ENCODE assay signal across 8 cellular contexts in the genomic region with DNA sequence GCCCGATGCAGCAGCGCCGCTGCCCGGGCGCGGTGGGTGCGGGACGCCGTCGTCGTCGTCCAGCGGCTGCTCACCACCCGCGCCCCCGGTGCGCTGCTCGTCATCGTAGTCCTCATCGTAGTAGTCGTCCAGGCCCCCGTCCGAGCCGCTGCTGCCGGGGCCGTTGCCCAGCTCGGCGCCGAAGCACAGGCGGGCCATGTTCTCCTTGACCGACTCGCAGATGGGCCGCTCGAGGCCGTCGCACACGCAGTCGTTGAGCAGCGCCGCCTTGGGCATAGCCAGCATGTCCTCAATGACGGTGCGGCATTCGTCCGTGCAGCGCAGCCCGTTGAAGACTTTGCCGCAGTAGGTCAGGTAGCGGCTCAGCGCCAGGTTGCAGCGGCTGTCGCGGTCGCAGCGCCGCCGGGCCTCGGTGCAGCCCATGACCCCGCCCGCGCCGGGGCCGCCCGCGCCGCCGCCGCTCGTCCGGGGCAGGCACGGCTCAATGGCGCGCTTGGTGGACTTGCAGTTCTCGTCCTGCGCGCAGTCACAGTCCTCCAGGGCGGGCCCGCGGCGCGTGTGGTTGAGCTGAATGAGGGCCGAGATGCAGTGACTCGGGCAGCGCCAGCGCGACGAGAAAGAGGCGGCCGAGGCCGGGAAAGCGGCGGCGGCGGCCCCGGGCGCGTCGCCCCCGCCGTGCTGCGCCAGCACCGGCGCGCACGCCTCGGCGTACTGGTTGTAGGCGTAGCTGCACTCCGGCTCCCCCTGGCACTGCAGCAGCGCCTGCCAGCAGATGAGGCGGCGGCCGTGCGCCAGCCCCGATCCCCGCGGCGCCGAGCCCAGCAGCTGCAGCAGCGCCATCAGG. TPM values are rescaled to one million over a fixed set of nuclear protein-coding genes. Genes with fewer than 3 reads are reported as not detected.
DNase-seq lines count a peak whose midpoint lies in the region; ATAC-seq and TF ChIP-seq lines count a peak whose summit lies in the region.

No MANE protein-coding gene starts in this region.

- H3K27me3 ChIP-seq in Loucy (ENCODE audit: insufficient read depth, low read length, poor library complexity, severe bottlenecking) = no peaks in the 10 kb centered on the region
- H3K27me3 ChIP-seq in colonic mucosa = peaks cover 42% of the 10 kb centered on the region

- no peaks in the 10 kb centered on the region for H3K4me1 ChIP-seq in Loucy (ENCODE audit: insufficient read depth, low read length, poor library complexity, severe bottlenecking)
- peaks cover 5% of the 10 kb centered on the region for H3K4me1 ChIP-seq in colonic mucosa

- peak; percentile 80 for DNase-seq in D341Med (ENCODE audit: low spot score)
- DNase-seq in activated CD4-positive, alpha-beta T cell treated with anti-CD3 and anti-CD28 coated beads for 4 hours = peak; percentile 59 to 70
- DNase-seq in colonic mucosa = peak; percentile 35
- DNase-seq in left colon = peak; percentile 44 to 64
- DNase-seq in stimulated activated CD4-positive, alpha-beta T cell treated with anti-CD3 and anti-CD28 coated beads, Interleukin-2, amount 100 ng/mL, for 24 hours = peak; percentile 65 to 68
- DNase-seq in NK-92 treated with Interleukin-12 subunit alpha and Interleukin-12 subunit beta, amount 100 ng/mL, for 24 hours (lab: John Stamatoyannopoulos, UW) = no peak

- H3K4me3 ChIP-seq in Loucy (ENCODE audit: low read length, poor library complexity, severe bottlenecking) (peak overlapping the region; percentile 87), colonic mucosa (peak overlapping the region; percentile 83)

- H3K36me3 ChIP-seq in Loucy (ENCODE audit: insufficient read depth, low read length) (no peaks in the 10 kb centered on the region), colonic mucosa (no peaks in the 10 kb centered on the region)

- H2AFZ ChIP-seq in Loucy (ENCODE audit: low read length) = peak overlapping the region; percentile 80; the same call in 1 of the 2 replicates

- ATAC-seq in GM21737 (IDR thresholded peaks at IDR 0.05; ENCODE audit: unreplicated experiment) (peak; percentile 38), left colon (peak; percentile 56)

- TF ChIP-seq CTCF in Loucy (conservative IDR thresholded peaks at IDR 0.05; ENCODE audit: low read length) (no peak), colonic mucosa (IDR thresholded peaks at IDR 0.05) (no peak)

- H3F3A ChIP-seq in Loucy (ENCODE audit: low read depth) = no peaks in the 10 kb centered on the region

- no peaks in the 10 kb centered on the region for H3K79me2 ChIP-seq in Loucy (ENCODE audit: insufficient read depth, low read length)

- intact Hi-C loops in colonic mucosa (cut with DNase I) (loop anchor here (10.0 kb wide), 1 partner anchor 779 kb away; a partner anchor contains a TSS), left colon (cut with DNase I, micrococcal nuclease) (no loop called here)

- H3K27ac ChIP-seq in colonic mucosa = peak overlapping the region; percentile 77

- H3K9ac ChIP-seq in Loucy (ENCODE audit: low read depth, low read length, poor library complexity, severe bottlenecking) = no peak overlapping the region
- H3K9ac ChIP-seq in colonic mucosa (ENCODE audit: low read depth in 2 of 2, low read length in 2 of 2) = peak overlapping the region in 1 of 2 donors; percentile 54

- H3K4me2 ChIP-seq in Loucy (ENCODE audit: low read depth, low read length, poor library complexity, severe bottlenecking) = peak overlapping the region; percentile 86

- no peaks in the 10 kb centered on the region for H3K9me2 ChIP-seq in Loucy (replicated peaks; ENCODE audit: low read depth, low read length)

- H4K20me1 ChIP-seq in Loucy (ENCODE audit: insufficient read depth, low read length, poor library complexity, severe bottlenecking) = no peaks in the 10 kb centered on the region

- no peaks in the 10 kb centered on the region for H3K9me3 ChIP-seq in Loucy (ENCODE audit: insufficient read depth, low read depth, low read length)
- H3K9me3 ChIP-seq in colonic mucosa = no peaks in the 10 kb centered on the region

RNA-seq across cellular contexts. Expression of a gene that starts 1.2 kb away (rescaled TPM):
- total RNA-seq in colonic mucosa = 1 to 10 TPM in 1 of 2 donors, under 1 TPM in 1; 0.74 to 2.4 TPM
- total RNA-seq in left colon = 1 to 10 TPM; 1.8 to 7.5 TPM
